8 cellular contexts compared by ENCODE assay signal in the genomic region with DNA sequence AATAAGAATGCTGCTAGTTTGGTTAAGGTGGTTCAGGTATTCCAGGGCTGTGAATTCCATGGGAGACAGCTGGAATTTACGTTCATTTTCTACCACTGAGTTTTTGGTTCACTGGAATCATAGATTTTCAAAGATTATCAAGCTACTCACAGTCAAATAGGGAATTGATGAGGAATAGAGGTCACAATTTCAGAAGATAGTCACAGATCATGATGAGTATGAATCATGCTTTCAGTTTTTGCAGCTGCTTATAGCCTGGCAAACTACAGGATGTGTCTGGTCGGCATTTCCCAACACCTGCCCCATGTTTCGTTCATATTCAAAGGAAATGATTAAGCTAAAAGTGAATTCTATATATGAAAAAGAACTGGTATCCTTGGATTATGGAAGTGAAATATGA. TPM values are rescaled to one million over a fixed set of nuclear protein-coding genes. Genes with fewer than 3 reads are reported as not detected.
DNase-seq lines count a peak whose midpoint lies in the region; ATAC-seq and TF ChIP-seq lines count a peak whose summit lies in the region.
"Had no signal": no experiment of that assay in that cellular context is flagged by ENCODE, and none has a peak within 500 bp of the region (broad histone marks: within the 10 kb centered on the region; RNA-seq: fewer than 3 reads in every experiment).

No MANE protein-coding gene starts in this region.

- no peaks in the 10 kb centered on the region for H3K36me3 Mint-ChIP-seq in natural killer cell treated with Interleukin-12 subunit alpha and Interleukin-12 subunit beta and Interleukin-15 and Interleukin-18, amount 100 ng/mL, for 72 hours

- ATAC-seq in GM19043 (IDR thresholded peaks at IDR 0.05; ENCODE audit: low read depth, unreplicated experiment) = peak; percentile 90
- ATAC-seq in HG02885 (IDR thresholded peaks at IDR 0.05; ENCODE audit: poor library complexity, unreplicated experiment) = peak; percentile 90
- peak; percentile 78 for ATAC-seq in RWPE2 (ENCODE audit: low read depth)
- peak; percentile 92 to 94 for ATAC-seq in natural killer cell treated with Interleukin-12 subunit alpha and Interleukin-12 subunit beta and Interleukin-15 and Interleukin-18, amount 100 ng/mL, for 72 hours
- ATAC-seq in left colon = no peak

- H3K9me3 Mint-ChIP-seq in natural killer cell treated with Interleukin-12 subunit alpha and Interleukin-12 subunit beta and Interleukin-15 and Interleukin-18, amount 100 ng/mL, for 72 hours = no peaks in the 10 kb centered on the region

- no peaks in the 10 kb centered on the region for H3K9me3 ChIP-seq in RWPE2 (ENCODE audit: severe bottlenecking)

- H3K4me1 ChIP-seq in RWPE2 (ENCODE audit: insufficient read depth, poor library complexity, severe bottlenecking) = peaks cover 30% of the 10 kb centered on the region

- H3K4me3 Mint-ChIP-seq in natural killer cell treated with Interleukin-12 subunit alpha and Interleukin-12 subunit beta and Interleukin-15 and Interleukin-18, amount 100 ng/mL, for 72 hours = no peak overlapping the region

- intact Hi-C loops in left colon (cut with DNase I, micrococcal nuclease) = no loop called here

- peaks cover 0 to 6% of the 10 kb centered on the region in 2 donors for H3K4me1 Mint-ChIP-seq in natural killer cell treated with Interleukin-12 subunit alpha and Interleukin-12 subunit beta and Interleukin-15 and Interleukin-18, amount 100 ng/mL, for 72 hours (ENCODE audit: low read depth in 2 of 2)

- H3K27ac ChIP-seq in RWPE2 (ENCODE audit: poor library complexity, severe bottlenecking) = peak overlapping the region; percentile 72
- H3K27ac ChIP-seq: SK-N-MC had no signal

- no peak for DNase-seq in RWPE2 (ENCODE audit: low spot score)
- DNase-seq in natural killer cell treated with Interleukin-12 subunit alpha and Interleukin-12 subunit beta and Interleukin-15 and Interleukin-18, amount 100 ng/mL, for 72 hours (ENCODE audit: low spot score) = peak; percentile 63
- no peak for DNase-seq in iPS-NIHi11 (ENCODE audit: low spot score)
- no peak for DNase-seq in NAMALWA (ENCODE audit: low spot score)
- no peak for DNase-seq in left colon

- H3K27me3 ChIP-seq in RWPE2 (ENCODE audit: insufficient read depth, poor library complexity, severe bottlenecking) = no peaks in the 10 kb centered on the region

- 0 out of 2 replicates have a peak, but pooled peaks cover 3% of the 10 kb centered on the region for H3K36me3 ChIP-seq in RWPE2 (ENCODE audit: low read depth)

- no peak overlapping the region for H3K27ac Mint-ChIP-seq in natural killer cell treated with Interleukin-12 subunit alpha and Interleukin-12 subunit beta and Interleukin-15 and Interleukin-18, amount 100 ng/mL, for 72 hours

- no peaks in the 10 kb centered on the region for H3K27me3 Mint-ChIP-seq in natural killer cell treated with Interleukin-12 subunit alpha and Interleukin-12 subunit beta and Interleukin-15 and Interleukin-18, amount 100 ng/mL, for 72 hours

- no peak overlapping the region for H3K4me3 ChIP-seq in RWPE2 (ENCODE audit: severe bottlenecking)
- H3K4me3 ChIP-seq: SK-N-MC had no signal

- TF ChIP-seq CTCF in RWPE2 (IDR thresholded peaks at IDR 0.05; ENCODE audit: poor library complexity, severe bottlenecking) = no peak

RNA-seq across cellular contexts. Expression of a gene that starts 58.7 kb away (rescaled TPM):
- 10 to 100 TPM; 15.3 to 19.2 TPM for total RNA-seq in natural killer cell treated with Interleukin-12 subunit alpha and Interleukin-12 subunit beta and Interleukin-15 and Interleukin-18, amount 100 ng/mL, for 72 hours
- 10 to 100 TPM; 46.8 to 48.6 TPM for total RNA-seq in left colon
